ENCODE assay signal across 12 cellular contexts in the genomic region with DNA sequence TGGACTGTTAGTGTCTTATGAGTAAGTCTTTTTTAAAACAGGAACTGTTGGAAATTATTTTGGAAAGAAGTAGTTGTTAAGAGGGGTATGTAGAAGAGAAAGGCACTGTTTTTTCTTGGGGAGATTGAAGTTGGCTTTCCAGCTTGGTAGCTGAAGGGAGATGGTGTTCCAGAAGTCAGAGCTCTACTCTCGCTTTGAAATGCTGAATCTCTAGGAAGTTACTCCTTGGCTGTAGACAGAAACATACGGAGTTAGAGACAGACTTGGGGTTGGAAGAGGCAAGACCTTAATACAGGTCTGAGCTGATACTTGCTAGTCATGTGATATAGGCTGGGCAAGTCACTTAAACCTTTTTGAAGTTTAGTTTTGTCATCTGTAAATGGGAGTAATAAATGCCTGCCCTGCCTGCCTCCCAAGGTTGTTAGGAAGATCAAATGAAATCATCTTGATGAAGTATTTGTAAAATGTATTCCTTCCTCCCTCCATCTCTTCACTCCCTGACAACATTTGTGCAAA. TPM values are rescaled to one million over a fixed set of nuclear protein-coding genes. Genes with fewer than 3 reads are reported as not detected.
DNase-seq lines count a peak whose midpoint lies in the region; ATAC-seq and TF ChIP-seq lines count a peak whose summit lies in the region.
"Had no signal": no experiment of that assay in that cellular context is flagged by ENCODE, and none has a peak within 500 bp of the region (broad histone marks: within the 10 kb centered on the region; RNA-seq: fewer than 3 reads in every experiment).

No MANE protein-coding gene starts in this region.

- no peak for ATAC-seq in left ventricle myocardium superior

- H3K36me3 ChIP-seq in right atrium auricular region = peaks cover 5% of the 10 kb centered on the region
- H3K36me3 ChIP-seq in muscle layer of colon (ENCODE audit: insufficient read depth, low read length) = no peaks in the 10 kb centered on the region
- H3K36me3 ChIP-seq in vagina = no peaks in the 10 kb centered on the region

- H3K27ac ChIP-seq in right atrium auricular region (peak overlapping the region; percentile 81 to 84), muscle layer of colon (ENCODE audit: low read depth, low read length) (peak overlapping the region; percentile 21), vagina (peak overlapping the region; percentile 84)

- H3K4me3 Mint-ChIP-seq in brain = peak overlapping the region; percentile 5 to 100 (median 98)

- peaks cover 7% of the 10 kb centered on the region for H3K27me3 Mint-ChIP-seq in brain

- peaks cover 0 to 22% of the 10 kb centered on the region in 2 donors for H3K4me1 ChIP-seq in right atrium auricular region
- H3K4me1 ChIP-seq in muscle layer of colon (ENCODE audit: insufficient read depth, low read length) = peaks cover 31% of the 10 kb centered on the region
- H3K4me1 ChIP-seq in vagina = peaks cover 70% of the 10 kb centered on the region

- H3K9me3 ChIP-seq in right atrium auricular region (no peaks in the 10 kb centered on the region), muscle layer of colon (ENCODE audit: low read length) (no peaks in the 10 kb centered on the region), vagina (no peaks in the 10 kb centered on the region)

- no peak for TF ChIP-seq POLR2A in vagina (IDR thresholded peaks at IDR 0.05)

- peaks cover 15% of the 10 kb centered on the region for H3K36me3 Mint-ChIP-seq in brain

- H3K9me3 Mint-ChIP-seq in brain = no peaks in the 10 kb centered on the region

- DNase-seq in right atrium auricular region (ENCODE audit: low spot score) (no peak), left ventricle myocardium superior (no peak), vagina (ENCODE audit: extremely low spot score in 2 of 2) (no peak), A172 (ENCODE audit: low spot score) (no peak), dedifferentiated amniotic fluid mesenchymal stem cell (ENCODE audit: extremely low spot score) (no peak), globus pallidus (ENCODE audit: low spot score) (no peak)
- DNase-seq: cerebellar nuclear complex; DMS 273 treated with DMSO at 0.1 percent for 48 hours; SHP77; stimulated activated naive CD4-positive, alpha-beta T cell treated with Interleukin-2 at 50 U/mL for 16 hours had no signal

- H3K4me1 Mint-ChIP-seq in brain = peaks cover 37% of the 10 kb centered on the region

- no peak for TF ChIP-seq CTCF in right atrium auricular region (IDR thresholded peaks at IDR 0.05)
- TF ChIP-seq CTCF in brain (conservative IDR thresholded peaks at IDR 0.05) = no peak
- no peak for TF ChIP-seq CTCF in vagina (IDR thresholded peaks at IDR 0.05)

- H3K27me3 ChIP-seq in right atrium auricular region = no peaks in the 10 kb centered on the region
- H3K27me3 ChIP-seq in muscle layer of colon (ENCODE audit: control insufficient read depth in 1 of 2, insufficient read depth in 2 of 2, low read length in 2 of 2) = no peaks in the 10 kb centered on the region
- no peaks in the 10 kb centered on the region for H3K27me3 ChIP-seq in vagina

- peak overlapping the region in 3 of 5 experiments; percentile 12 to 94 (median 63) for H3K27ac Mint-ChIP-seq in brain

- H3K4me3 ChIP-seq in right atrium auricular region (no peak overlapping the region), muscle layer of colon (ENCODE audit: low read depth in 1 of 2, low read length in 2 of 2) (peak overlapping the region in 1 of 2 donors; percentile 66), vagina (peak overlapping the region; percentile 28 to 90)

- H3K9ac ChIP-seq in muscle layer of colon (ENCODE audit: low read length) = no peak overlapping the region

- intact Hi-C loops in left ventricle myocardium superior (cut with micrococcal nuclease) (no loop called here), vagina (cut with DNase I) (loop anchor here (10.0 kb wide), 1 partner anchor 149 kb away; no protein-coding TSS in a partner anchor)

RNA-seq across cellular contexts. Expression of a gene that starts 2.8 kb away (rescaled TPM):
- total RNA-seq in right atrium auricular region = 10 to 100 TPM; 18.3 to 22.5 TPM
- 12.9 TPM for total RNA-seq in left ventricle myocardium superior
- 32.3 TPM for polyA plus RNA-seq in brain (ENCODE audit: insufficient read depth, low read depth, low replicate concordance)
- 59.9 TPM for total RNA-seq in vagina
- total RNA-seq in A172 (2014; rRNA removed; shearing (Covaris generic)) = 9.3 and 15.2 TPM in 2 replicates

RNA-seq across cellular contexts. Expression of a gene that starts 29.2 kb away (rescaled TPM):
- 10 to 100 TPM; 12.1 to 14.7 TPM for total RNA-seq in right atrium auricular region
- 14.9 TPM for total RNA-seq in left ventricle myocardium superior
- 4.0 TPM for polyA plus RNA-seq in brain (ENCODE audit: insufficient read depth, low read depth, low replicate concordance)
- total RNA-seq in vagina = 3.7 TPM
- 6.2 TPM in 2 replicates for total RNA-seq in A172 (2014; rRNA removed; shearing (Covaris generic))

RNA-seq across cellular contexts. Expression of a gene that starts 29.4 kb away (rescaled TPM):
- total RNA-seq in right atrium auricular region (10 to 100 TPM in 1 of 2 donors, 1 to 10 TPM in 1; 10.0 to 10.9 TPM), left ventricle myocardium superior (25.0 TPM), vagina (16.9 TPM)
- 4.1 TPM for polyA plus RNA-seq in brain (ENCODE audit: insufficient read depth, low read depth, low replicate concordance)
- 13.0 and 19.5 TPM in 2 replicates for total RNA-seq in A172 (2014; rRNA removed; shearing (Covaris generic))

Comparison
In these comparisons a context has a peak if more than half of its experiments do, and no peak if none do; other contexts are left out.
1. H3K27ac ChIP-seq: peak in every context shown above with its lines; median percentile 84 in vagina; 82 in right atrium auricular region; 21 in muscle layer of colon.
2. H3K4me3 ChIP-seq: peak in vagina (2 of 2); none in right atrium auricular region (0 of 2).